Comparison of ENCODE assay signal across 8 cellular contexts in the genomic region with DNA sequence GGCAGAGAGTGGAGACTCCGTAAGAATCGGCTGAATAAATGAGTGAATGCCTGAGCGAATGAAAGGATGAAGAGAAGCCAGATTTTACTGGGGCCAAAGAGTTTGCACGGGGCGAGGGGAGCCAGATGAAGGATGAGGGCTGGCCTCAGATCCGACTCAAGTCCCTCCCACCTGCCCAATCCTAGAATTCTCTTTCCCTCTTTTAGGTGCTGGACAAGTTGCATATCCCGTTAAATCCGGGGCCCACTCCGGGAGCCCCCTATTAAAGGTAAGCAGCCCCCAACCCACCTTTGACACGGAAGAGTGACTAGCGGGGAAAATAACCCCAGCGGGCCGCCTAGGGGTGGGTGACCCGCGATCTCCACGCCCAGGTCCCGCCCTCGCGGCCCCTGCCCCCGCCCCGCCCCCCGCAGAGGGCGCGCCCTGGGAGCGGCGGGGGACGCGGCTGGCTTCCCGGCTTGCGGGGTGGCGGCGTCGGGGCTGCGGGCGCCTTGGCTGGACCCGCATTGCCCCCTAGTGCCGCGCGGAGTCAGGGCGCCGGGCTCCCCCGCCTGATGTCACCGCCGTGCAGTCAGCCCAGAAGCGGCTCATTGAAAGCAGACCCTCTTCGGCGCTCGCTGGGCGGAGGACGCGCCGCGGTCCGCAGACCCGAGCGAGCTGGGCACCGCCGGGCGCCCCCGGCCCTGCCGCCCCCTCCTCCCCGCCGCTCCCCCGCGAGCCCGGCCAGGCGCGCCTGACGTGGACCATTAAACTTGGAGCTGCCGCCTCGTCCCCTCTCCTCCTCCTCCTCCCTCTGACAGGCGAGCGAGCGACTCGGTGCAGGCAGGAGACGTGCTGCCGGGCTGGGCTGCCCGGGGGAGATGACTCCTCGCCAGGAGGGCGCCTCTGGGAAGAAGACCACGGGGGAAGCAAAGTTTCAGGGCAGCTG. TPM values are rescaled to one million over a fixed set of nuclear protein-coding genes. Genes with fewer than 3 reads are reported as not detected.
A peak's percentile ranks its signal among the peaks of the same experiment; 100 is the strongest.
DNase-seq lines count a peak whose midpoint lies in the region; TF ChIP-seq lines count a peak whose summit lies in the region.

A gene (plus strand): TSS at position 570 of the 928 bp plus-strand sequence. CDS start 424 bp downstream, outside the sequence.

- no peaks in the 10 kb centered on the region for H3K4me1 ChIP-seq in Caco-2
- peaks cover 0 to 40% (median 2%) of the 10 kb centered on the region in 4 donors for H3K4me1 ChIP-seq in tibial nerve

- peaks cover 34% of the 10 kb centered on the region for H3K27me3 Mint-ChIP-seq in Caco-2 (ENCODE audit: insufficient read depth, unreplicated experiment)

- TF ChIP-seq EP300 in tibial nerve (IDR thresholded peaks at IDR 0.05): no peak

- TF ChIP-seq CTCF in Caco-2 (IDR thresholded peaks at IDR 0.05; ENCODE audit: insufficient read depth in 1 of 2, low read depth in 1 of 2, low read length in 1 of 2, severe bottlenecking in 1 of 2, unreplicated experiment in 1 of 2) (peak; percentile 23 to 50), tibial nerve (IDR thresholded peaks at IDR 0.05) (peak; percentile 37 to 83 (median 63))

- H3K4me1 Mint-ChIP-seq in Caco-2 (ENCODE audit: low read depth, unreplicated experiment): no peaks in the 10 kb centered on the region

- H3K27me3 ChIP-seq in Caco-2 (replicated peaks; ENCODE audit: control insufficient read depth, insufficient read depth, low read length) (peaks cover 1% of the 10 kb centered on the region; the same call in 1 of the 2 replicates), tibial nerve (peaks cover 0 to 20% of the 10 kb centered on the region in 2 donors)

- peak within 1 kb of the TSS in 3 of 4 donors; percentile 15 to 80 (median 76) for H3K27ac ChIP-seq in tibial nerve

- DNase-seq in Caco-2 (peak; percentile 53 to 71), H4 (ENCODE audit: low spot score) (peak; percentile 38), NOMO-1 treated with DMSO at 0.1 percent for 48 hours (lab: John Stamatoyannopoulos, UW; ENCODE audit: unreplicated experiment) (peak; percentile 49), activated gamma-delta T cell (lab: John Stamatoyannopoulos, UW) (peak; percentile 22), germinal center (ENCODE audit: low spot score) (peak; percentile 77), occipital lobe (lab: John Stamatoyannopoulos, UW) (peak; percentile 61), tibial nerve (ENCODE audit: low spot score in 2 of 2) (peak; percentile 38 to 39), SHP77 (lab: John Stamatoyannopoulos, UW) (no peak)

- no peak for TF ChIP-seq POLR2A in tibial nerve (IDR thresholded peaks at IDR 0.05)

- H3K4me3 ChIP-seq in Caco-2 (ENCODE audit: low read depth, low read length): peak within 1 kb of the TSS; percentile 30
- H3K4me3 ChIP-seq in tibial nerve: peak within 1 kb of the TSS; percentile 8 to 47 (median 26)

- intact Hi-C loops in Caco-2 (cut with micrococcal nuclease; ENCODE audit: unreplicated experiment): loop anchor here (1.0 kb wide), 2 partner anchors 401 to 472 kb away; no protein-coding TSS in a partner anchor

- no TSS peak for BruUV-seq in Caco-2 (replicated peaks; lab: Mats Ljungman, UMichigan)

- H3K36me3 ChIP-seq in Caco-2 (ENCODE audit: control insufficient read depth, insufficient read depth, low read length) (no peaks in the 10 kb centered on the region), tibial nerve (no peaks in the 10 kb centered on the region)

- H3K36me3 Mint-ChIP-seq in Caco-2 (ENCODE audit: insufficient read depth, unreplicated experiment): no peaks in the 10 kb centered on the region

- WGBS in tibial nerve, 2 donors: 2% methylated on average over 16 to 50 of the region's 81 CpGs

- H3K27ac Mint-ChIP-seq in Caco-2 (ENCODE audit: unreplicated experiment): no peak within 1 kb of the TSS

- no peaks in the 10 kb centered on the region for H3K9me3 Mint-ChIP-seq in Caco-2 (ENCODE audit: unreplicated experiment)

- POLR2A ChIA-PET in Caco-2 (lab: Charles Lee): no interaction called here

- CTCF ChIA-PET in Caco-2 (lab: Charles Lee): interaction anchor here (0.7 to 1.1 kb wide), 2 partner anchors 71 to 630 kb away, joined by 3 read pairs; no protein-coding TSS in a partner anchor

- H3K4me3 Mint-ChIP-seq in Caco-2 (ENCODE audit: unreplicated experiment): peak within 1 kb of the TSS; percentile 63

- H3K9me3 ChIP-seq in Caco-2 (no peaks in the 10 kb centered on the region), tibial nerve (no peaks in the 10 kb centered on the region)

RNA-seq across cellular contexts. Expression of the gene that starts here (rescaled TPM):
- not detected in 2 replicates for total RNA-seq in Caco-2 (2022)
- total RNA-seq in H4 (2014; rRNA removed; shearing (Covaris generic)): not detected in 2 replicates
- total RNA-seq in occipital lobe: 1.1 TPM
- 1 to 10 TPM; 3.6 to 6.9 (median 6.2) TPM for total RNA-seq in tibial nerve

Comparison
In these comparisons a context has a peak if more than half of its experiments do, and no peak if none do; other contexts are left out.
1. Peak in DNase-seq and H3K4me3 ChIP-seq in Caco-2; RNA of the gene not detected or under 1 TPM.
2. Peak in DNase-seq in H4; RNA of the gene not detected or under 1 TPM.
3. DNase-seq: peak in NOMO-1 treated with DMSO at 0.1 percent for 48 hours (single experiment), activated gamma-delta T cell (single experiment), germinal center (single experiment), occipital lobe (single experiment) and tibial nerve (2 of 2); none in SHP77 (0 of 2).